Comparison of ENCODE assay signal across 2 cellular contexts in the genomic region with DNA sequence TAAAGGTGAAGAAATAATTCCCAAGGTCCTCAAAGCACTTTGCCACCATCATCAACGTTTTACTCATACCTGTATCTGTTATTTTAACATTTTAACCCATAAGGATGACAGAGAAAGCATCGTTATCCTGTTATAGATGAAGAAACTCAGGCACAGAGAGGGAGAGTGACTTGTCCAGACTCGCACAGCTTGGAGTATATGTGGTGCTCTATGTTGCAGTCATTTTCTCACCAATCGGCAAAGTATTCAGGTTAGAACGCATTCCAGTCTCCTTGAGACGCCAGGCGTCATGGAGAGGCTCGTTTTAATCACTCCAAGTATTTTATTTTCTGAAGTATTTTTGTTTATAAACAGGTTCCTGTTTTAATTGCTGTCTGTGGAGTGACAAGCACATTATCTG.
A peak's percentile ranks its signal among the peaks of the same experiment; 100 is the strongest.
TF ChIP-seq lines count a peak whose summit lies in the region.

No MANE protein-coding gene starts in this region.

TF ChIP-seq in liver, 16 proteins besides CTCF, POLR2A, EP300 and RAD21:
- TF ChIP-seq, protein P1, sequence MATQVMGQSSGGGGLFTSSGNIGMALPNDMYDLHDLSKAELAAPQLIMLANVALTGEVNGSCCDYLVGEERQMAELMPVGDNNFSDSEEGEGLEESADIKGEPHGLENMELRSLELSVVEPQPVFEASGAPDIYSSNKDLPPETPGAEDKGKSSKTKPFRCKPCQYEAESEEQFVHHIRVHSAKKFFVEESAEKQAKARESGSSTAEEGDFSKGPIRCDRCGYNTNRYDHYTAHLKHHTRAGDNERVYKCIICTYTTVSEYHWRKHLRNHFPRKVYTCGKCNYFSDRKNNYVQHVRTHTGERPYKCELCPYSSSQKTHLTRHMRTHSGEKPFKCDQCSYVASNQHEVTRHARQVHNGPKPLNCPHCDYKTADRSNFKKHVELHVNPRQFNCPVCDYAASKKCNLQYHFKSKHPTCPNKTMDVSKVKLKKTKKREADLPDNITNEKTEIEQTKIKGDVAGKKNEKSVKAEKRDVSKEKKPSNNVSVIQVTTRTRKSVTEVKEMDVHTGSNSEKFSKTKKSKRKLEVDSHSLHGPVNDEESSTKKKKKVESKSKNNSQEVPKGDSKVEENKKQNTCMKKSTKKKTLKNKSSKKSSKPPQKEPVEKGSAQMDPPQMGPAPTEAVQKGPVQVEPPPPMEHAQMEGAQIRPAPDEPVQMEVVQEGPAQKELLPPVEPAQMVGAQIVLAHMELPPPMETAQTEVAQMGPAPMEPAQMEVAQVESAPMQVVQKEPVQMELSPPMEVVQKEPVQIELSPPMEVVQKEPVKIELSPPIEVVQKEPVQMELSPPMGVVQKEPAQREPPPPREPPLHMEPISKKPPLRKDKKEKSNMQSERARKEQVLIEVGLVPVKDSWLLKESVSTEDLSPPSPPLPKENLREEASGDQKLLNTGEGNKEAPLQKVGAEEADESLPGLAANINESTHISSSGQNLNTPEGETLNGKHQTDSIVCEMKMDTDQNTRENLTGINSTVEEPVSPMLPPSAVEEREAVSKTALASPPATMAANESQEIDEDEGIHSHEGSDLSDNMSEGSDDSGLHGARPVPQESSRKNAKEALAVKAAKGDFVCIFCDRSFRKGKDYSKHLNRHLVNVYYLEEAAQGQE (IDR thresholded peaks at IDR 0.05): no peak
- peak in 1 of 2 donors; percentile 23 for TF ChIP-seq HNF4A (conservative IDR thresholded peaks at IDR 0.05)

TF ChIP-seq in HepG2, 621 proteins besides CTCF, POLR2A, EP300 and RAD21 (continued from another document):
- TF ChIP-seq MED1 (CRISPR knock-in tag; IDR thresholded peaks at IDR 0.05) (no peak), ZNF678 (CRISPR knock-in tag; IDR thresholded peaks at IDR 0.05) (no peak), JARID2 (CRISPR knock-in tag; IDR thresholded peaks at IDR 0.05; ENCODE audit: insufficient replicate concordance) (no peak), KLF11 (CRISPR knock-in tag; IDR thresholded peaks at IDR 0.05) (no peak)
- TF ChIP-seq, protein P2, sequence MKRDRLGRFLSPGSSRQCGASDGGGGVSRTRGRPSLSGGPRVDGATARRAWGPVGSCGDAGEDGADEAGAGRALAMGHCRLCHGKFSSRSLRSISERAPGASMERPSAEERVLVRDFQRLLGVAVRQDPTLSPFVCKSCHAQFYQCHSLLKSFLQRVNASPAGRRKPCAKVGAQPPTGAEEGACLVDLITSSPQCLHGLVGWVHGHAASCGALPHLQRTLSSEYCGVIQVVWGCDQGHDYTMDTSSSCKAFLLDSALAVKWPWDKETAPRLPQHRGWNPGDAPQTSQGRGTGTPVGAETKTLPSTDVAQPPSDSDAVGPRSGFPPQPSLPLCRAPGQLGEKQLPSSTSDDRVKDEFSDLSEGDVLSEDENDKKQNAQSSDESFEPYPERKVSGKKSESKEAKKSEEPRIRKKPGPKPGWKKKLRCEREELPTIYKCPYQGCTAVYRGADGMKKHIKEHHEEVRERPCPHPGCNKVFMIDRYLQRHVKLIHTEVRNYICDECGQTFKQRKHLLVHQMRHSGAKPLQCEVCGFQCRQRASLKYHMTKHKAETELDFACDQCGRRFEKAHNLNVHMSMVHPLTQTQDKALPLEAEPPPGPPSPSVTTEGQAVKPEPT (CRISPR knock-in tag; IDR thresholded peaks at IDR 0.05; ENCODE audit: low read depth): no peak
- TF ChIP-seq, protein P3, sequence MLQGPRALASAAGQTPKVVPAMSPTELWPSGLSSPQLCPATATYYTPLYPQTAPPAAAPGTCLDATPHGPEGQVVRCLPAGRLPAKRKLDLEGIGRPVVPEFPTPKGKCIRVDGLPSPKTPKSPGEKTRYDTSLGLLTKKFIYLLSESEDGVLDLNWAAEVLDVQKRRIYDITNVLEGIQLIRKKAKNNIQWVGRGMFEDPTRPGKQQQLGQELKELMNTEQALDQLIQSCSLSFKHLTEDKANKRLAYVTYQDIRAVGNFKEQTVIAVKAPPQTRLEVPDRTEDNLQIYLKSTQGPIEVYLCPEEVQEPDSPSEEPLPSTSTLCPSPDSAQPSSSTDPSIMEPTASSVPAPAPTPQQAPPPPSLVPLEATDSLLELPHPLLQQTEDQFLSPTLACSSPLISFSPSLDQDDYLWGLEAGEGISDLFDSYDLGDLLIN (CRISPR knock-in tag; IDR thresholded peaks at IDR 0.05; ENCODE audit: borderline replicate concordance): no peak
